12 cellular contexts compared by ENCODE assay signal in the genomic region with DNA sequence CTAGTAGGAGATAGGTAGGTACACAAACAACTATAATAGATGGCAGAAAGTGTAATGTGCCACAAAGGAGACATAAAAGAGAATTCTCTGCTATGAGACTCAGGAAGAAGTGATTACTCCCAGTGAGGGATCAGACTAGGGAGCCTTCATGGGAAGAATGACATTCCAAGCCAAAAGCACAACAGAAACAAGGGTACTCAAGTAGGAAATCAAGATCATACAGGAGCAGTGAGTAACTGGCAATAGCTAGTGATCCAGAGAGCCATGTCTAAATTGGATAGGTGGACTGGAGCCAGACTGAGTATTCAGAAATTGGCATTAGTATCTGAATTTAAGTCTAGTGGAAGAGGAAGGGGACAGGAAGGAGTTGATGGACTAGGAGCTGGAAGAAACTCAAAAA. TPM values are rescaled to one million over a fixed set of nuclear protein-coding genes. Genes with fewer than 3 reads are reported as not detected.
DNase-seq lines count a peak whose midpoint lies in the region; ATAC-seq, FAIRE-seq and TF ChIP-seq lines count a peak whose summit lies in the region.
"Had no signal": no experiment of that assay in that cellular context is flagged by ENCODE, and none has a peak within 500 bp of the region (broad histone marks: within the 10 kb centered on the region; RNA-seq: fewer than 3 reads in every experiment).

No MANE protein-coding gene starts in this region.

- peak overlapping the region; percentile 98 for H3K27ac ChIP-seq in DND-41 (ENCODE audit: low read length)
- H3K27ac ChIP-seq: testis had no signal

- H3K36me3 ChIP-seq in DND-41 (ENCODE audit: insufficient read depth, low read length): no peaks in the 10 kb centered on the region

- H3K9me3 ChIP-seq in DND-41 (ENCODE audit: insufficient read depth, low read length, severe bottlenecking): no peaks in the 10 kb centered on the region
- H3K9me3 ChIP-seq: Caco-2, testis had no signal

- peak overlapping the region; percentile 81 to 95 for H3K27ac Mint-ChIP-seq in effector memory CD8-positive, alpha-beta T cell
- H3K27ac Mint-ChIP-seq in activated naive CD4-positive, alpha-beta T cell treated with anti-CD3 and anti-CD28 coated beads for 36 hours: no peak overlapping the region

- no peak for ATAC-seq in DND-41 (ENCODE audit: insufficient read depth, low read depth)
- no peak for ATAC-seq in effector memory CD8-positive, alpha-beta T cell (replicated peaks)

- H3K4me3 ChIP-seq in DND-41 (ENCODE audit: low read depth in 1 of 2, low read length in 2 of 2): no peak overlapping the region
- H3K4me3 ChIP-seq: testis had no signal

- CTCF ChIA-PET in activated naive CD4-positive, alpha-beta T cell treated with anti-CD3 and anti-CD28 coated beads for 36 hours (lab: Charles Lee): interaction anchor here (0.6 to 2.0 kb wide), 3 partner anchors 10 to 31 kb away, joined by 3 to 5 read pairs (median 4); a partner anchor contains a TSS

- intact Hi-C loops in activated naive CD4-positive, alpha-beta T cell treated with anti-CD3 and anti-CD28 coated beads for 36 hours (cut with micrococcal nuclease): loop anchor here (5.0 kb wide), 1 partner anchor 160 kb away; no protein-coding TSS in a partner anchor

- H3K4me3 Mint-ChIP-seq in effector memory CD8-positive, alpha-beta T cell: peak overlapping the region; percentile 25 to 67
- no peak overlapping the region for H3K4me3 Mint-ChIP-seq in activated naive CD4-positive, alpha-beta T cell treated with anti-CD3 and anti-CD28 coated beads for 36 hours

- no peak for DNase-seq in DND-41
- peak; percentile 10 for DNase-seq in RCC 7860 (ENCODE audit: low spot score)
- DNase-seq in effector memory CD8-positive, alpha-beta T cell: no peak
- peak; percentile 77 for DNase-seq in renal cortical epithelial cell (ENCODE audit: low read depth)
- no peak for DNase-seq in HK-2 (ENCODE audit: unreplicated experiment)
- DNase-seq in NCI-H128 (lab: John Stamatoyannopoulos, UW; ENCODE audit: unreplicated experiment): no peak
- DNase-seq in activated naive CD4-positive, alpha-beta T cell treated with anti-CD3 and anti-CD28 coated beads for 36 hours: no peak
- DNase-seq: Caco-2, NCI-H1092, NCI-H446 treated with DMSO at 0.1 percent for 48 hours, testis had no signal

- H3K36me3 Mint-ChIP-seq in effector memory CD8-positive, alpha-beta T cell (ENCODE audit: insufficient read depth): peaks cover 13% of the 10 kb centered on the region
- peaks cover 3% of the 10 kb centered on the region for H3K36me3 Mint-ChIP-seq in activated naive CD4-positive, alpha-beta T cell treated with anti-CD3 and anti-CD28 coated beads for 36 hours (ENCODE audit: low read depth)

- no peak overlapping the region for H2AFZ ChIP-seq in DND-41 (ENCODE audit: low read depth, low read length)

- peaks cover 61% of the 10 kb centered on the region for H3K4me1 ChIP-seq in DND-41 (ENCODE audit: insufficient read depth, low read length)

- no peaks in the 10 kb centered on the region for H3K27me3 Mint-ChIP-seq in effector memory CD8-positive, alpha-beta T cell
- H3K27me3 Mint-ChIP-seq in activated naive CD4-positive, alpha-beta T cell treated with anti-CD3 and anti-CD28 coated beads for 36 hours (ENCODE audit: low read depth): no peaks in the 10 kb centered on the region

- H3K27me3 ChIP-seq in DND-41 (ENCODE audit: insufficient read depth, low read length, poor library complexity): no peaks in the 10 kb centered on the region
- H3K27me3 ChIP-seq: testis had no signal

- no peaks in the 10 kb centered on the region for H4K20me1 ChIP-seq in DND-41 (ENCODE audit: insufficient read depth, low read length)

- H3K9ac ChIP-seq in DND-41 (ENCODE audit: low read depth, low read length): peak overlapping the region; percentile 57

- H3K4me2 ChIP-seq in DND-41 (ENCODE audit: insufficient read depth, low read length): peak overlapping the region; percentile 54

- H3K9me3 Mint-ChIP-seq in effector memory CD8-positive, alpha-beta T cell: peaks cover 0 to 7% of the 10 kb centered on the region in 2 donors
- H3K9me3 Mint-ChIP-seq in activated naive CD4-positive, alpha-beta T cell treated with anti-CD3 and anti-CD28 coated beads for 36 hours: no peaks in the 10 kb centered on the region

- peak; percentile 12 for FAIRE-seq in RCC 7860 (lab: Jason Lieb, UNC)
- FAIRE-seq: colon had no signal

- TF ChIP-seq CTCF in DND-41 (IDR thresholded peaks at IDR 0.05; ENCODE audit: borderline replicate concordance, extremely low read depth, low read length, poor library complexity, severe bottlenecking): no peak

- peaks cover 61% of the 10 kb centered on the region for H3K79me2 ChIP-seq in DND-41 (ENCODE audit: insufficient read depth, low read length)

- H3K4me1 Mint-ChIP-seq in effector memory CD8-positive, alpha-beta T cell (ENCODE audit: low read depth in 2 of 2): peaks cover 57 to 67% of the 10 kb centered on the region in 2 donors
- peaks cover 68% of the 10 kb centered on the region for H3K4me1 Mint-ChIP-seq in activated naive CD4-positive, alpha-beta T cell treated with anti-CD3 and anti-CD28 coated beads for 36 hours (ENCODE audit: low read depth)

RNA-seq across cellular contexts. Expression of a gene that starts 10.7 kb away (rescaled TPM):
- 6.8 and 20.7 TPM in 2 replicates for total RNA-seq in renal cortical epithelial cell
- total RNA-seq in activated naive CD4-positive, alpha-beta T cell treated with anti-CD3 and anti-CD28 coated beads for 36 hours: 10 to 100 TPM; 17.8 to 18.2 TPM

Comparison
In these comparisons a context has a peak if more than half of its experiments do, and no peak if none do; other contexts are left out.
1. DNase-seq: peak in RCC 7860 (single experiment) and renal cortical epithelial cell (single experiment); none in DND-41 (single experiment), effector memory CD8-positive, alpha-beta T cell (0 of 3), HK-2 (single experiment), NCI-H128 (single experiment) and activated naive CD4-positive, alpha-beta T cell treated with anti-CD3 and anti-CD28 coated beads for 36 hours (single experiment).